ENCODE assay signal across 1 cellular context in genomic region chr9:38039090-38039906, GRCh38.
A peak's percentile ranks its signal among the peaks of the same experiment; 100 is the strongest.
TF ChIP-seq lines count a peak whose summit lies in the region.

No MANE protein-coding gene starts in this region.

TF ChIP-seq in HCT116, 20 proteins besides CTCF, POLR2A, EP300 and RAD21 (continued from another document):
- TF ChIP-seq CEBPB (IDR thresholded peaks at IDR 0.05; ENCODE audit: low read depth), result no peak
- 0 out of 2 replicates have a peak, but pooled peaks have one; percentile 18 for TF ChIP-seq FOSL1 (IDR thresholded peaks at IDR 0.05; ENCODE audit: low read depth)
